ENCODE assay signal across 20 cellular contexts in the genomic region with DNA sequence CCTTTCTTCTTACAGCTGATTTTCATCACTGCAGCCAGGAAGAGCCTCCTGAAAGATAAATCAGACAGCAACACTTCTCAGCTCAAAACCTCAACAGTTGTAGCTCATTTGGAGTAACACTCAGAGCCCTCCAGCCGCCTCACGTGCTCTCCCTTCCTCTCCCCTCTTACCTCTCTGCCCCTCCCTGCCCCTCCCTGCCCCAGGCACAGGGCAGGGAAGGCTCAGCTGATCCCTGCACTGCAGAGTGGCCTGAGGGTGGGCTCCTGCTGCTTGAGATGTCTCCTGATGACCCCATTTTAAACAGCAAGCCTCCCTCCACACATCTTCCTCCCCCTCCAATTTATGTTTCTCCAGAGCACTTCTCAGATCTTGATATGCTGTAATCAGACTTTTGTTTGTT.
"Had no signal": no experiment of that assay in that cellular context is flagged by ENCODE, and none has a peak within 500 bp of the region (broad histone marks: within the 10 kb centered on the region; RNA-seq: fewer than 3 reads in every experiment).

No MANE protein-coding gene starts in this region.

- H3K4me3 ChIP-seq: SJSA1 had no signal

- H3K27me3 ChIP-seq: SJSA1 had no signal

- H3K4me2 ChIP-seq: SK-N-SH had no signal

- H3K4me1 ChIP-seq: SJSA1 had no signal

- H3K27ac ChIP-seq: HL-60, SJSA1 had no signal

- H3K9ac ChIP-seq: SK-N-SH had no signal

- H3K9me3 ChIP-seq: SK-N-SH had no signal

- DNase-seq: KBM-7, MV-4-11, NCI-H1048, NCI-H1105, NCI-H1417, NCI-H1436 treated with DMSO at 0.1 percent for 48 hours, NCI-H1694, NCI-H187 treated with DMSO at 0.1 percent for 48 hours, NCI-H2029 treated with DMSO at 0.1 percent for 48 hours, NCI-H2227 treated with DMSO at 0.1 percent for 48 hours, NCI-H524, NCI-H526 treated with DMSO at 0.1 percent for 48 hours, NCI-H774, Right ventricle myocardium superior, RPMI8226, SIG-M5, SK-N-SH, SW 1271 had no signal

- H3K36me3 ChIP-seq: SJSA1 had no signal
